In genomic region chr18:51082571-51083264, GRCh38 we compare ENCODE assay signal across 9 cellular contexts. TPM values are rescaled to one million over a fixed set of nuclear protein-coding genes. Genes with fewer than 3 reads are reported as not detected.
DNase-seq lines count a peak whose midpoint lies in the region; ATAC-seq and TF ChIP-seq lines count a peak whose summit lies in the region.
"Had no signal": no experiment of that assay in that cellular context is flagged by ENCODE, and none has a peak within 500 bp of the region (broad histone marks: within the 10 kb centered on the region; RNA-seq: fewer than 3 reads in every experiment).

No MANE protein-coding gene starts in this region.

- H3K4me1 ChIP-seq in thyroid gland, result peaks cover 7 to 9% of the 10 kb centered on the region in 2 donors
- H3K4me1 ChIP-seq: A549 had no signal

- CTCF ChIA-PET in activated CD4-positive, alpha-beta T cell treated with anti-CD3 and anti-CD28 coated beads for 36 hours (lab: Charles Lee), result interaction anchor here (0.6 kb wide), 1 partner anchor 137 kb away, joined by 3 read pairs; no protein-coding TSS in a partner anchor

- 15 to 21% methylated on average over 2 of the region's 2 CpGs for WGBS in thyroid gland, 2 donors

- intact Hi-C loops in activated CD4-positive, alpha-beta T cell treated with anti-CD3 and anti-CD28 coated beads for 36 hours (cut with DNase I, micrococcal nuclease), result no loop called here
- intact Hi-C loops in thyroid gland (cut with DNase I), result no loop called here

- POLR2A ChIA-PET in activated CD4-positive, alpha-beta T cell treated with anti-CD3 and anti-CD28 coated beads for 36 hours (lab: Charles Lee), result no interaction called here

- peak overlapping the region; percentile 87 for H3K27ac Mint-ChIP-seq in activated CD4-positive, alpha-beta T cell treated with anti-CD3 and anti-CD28 coated beads for 36 hours
- peak overlapping the region; percentile 87 for H3K27ac Mint-ChIP-seq in activated naive CD8-positive, alpha-beta T cell

- H3K27ac ChIP-seq in thyroid gland, result peak overlapping the region in 1 of 3 donors; percentile 11
- H3K27ac ChIP-seq: A549 had no signal

- TF ChIP-seq CTCF in thyroid gland (IDR thresholded peaks at IDR 0.05), result no peak

- peaks cover 22 to 25% of the 10 kb centered on the region in 2 donors for H3K36me3 ChIP-seq in thyroid gland

- no peaks in the 10 kb centered on the region for H3K27me3 Mint-ChIP-seq in activated CD4-positive, alpha-beta T cell treated with anti-CD3 and anti-CD28 coated beads for 36 hours
- H3K27me3 Mint-ChIP-seq in activated naive CD8-positive, alpha-beta T cell, result no peaks in the 10 kb centered on the region

- no peak overlapping the region for H3K4me3 Mint-ChIP-seq in activated CD4-positive, alpha-beta T cell treated with anti-CD3 and anti-CD28 coated beads for 36 hours
- peak overlapping the region; percentile 48 for H3K4me3 Mint-ChIP-seq in activated naive CD8-positive, alpha-beta T cell

- H3K36me3 Mint-ChIP-seq in activated CD4-positive, alpha-beta T cell treated with anti-CD3 and anti-CD28 coated beads for 36 hours (ENCODE audit: low read depth), result peaks cover 80% of the 10 kb centered on the region
- peaks cover 43% of the 10 kb centered on the region for H3K36me3 Mint-ChIP-seq in activated naive CD8-positive, alpha-beta T cell

- no peak for TF ChIP-seq POLR2A in thyroid gland (IDR thresholded peaks at IDR 0.05)

- peak; percentile 77 for ATAC-seq in activated CD4-positive, alpha-beta T cell treated with anti-CD3 and anti-CD28 coated beads for 36 hours
- ATAC-seq in HG02885 (IDR thresholded peaks at IDR 0.05; ENCODE audit: poor library complexity, unreplicated experiment), result peak; percentile 90
- ATAC-seq: A549 had no signal

- H3K9me3 Mint-ChIP-seq in activated CD4-positive, alpha-beta T cell treated with anti-CD3 and anti-CD28 coated beads for 36 hours (ENCODE audit: low read depth), result peaks cover 15% of the 10 kb centered on the region
- peaks cover 19% of the 10 kb centered on the region for H3K9me3 Mint-ChIP-seq in activated naive CD8-positive, alpha-beta T cell (ENCODE audit: low read depth)

- no peak overlapping the region for H3K4me3 ChIP-seq in thyroid gland (replicated peaks in 1 of 3)
- H3K4me3 ChIP-seq: A549 had no signal

- H3K9me3 ChIP-seq in thyroid gland, result no peaks in the 10 kb centered on the region
- H3K9me3 ChIP-seq: A549 had no signal

- no peaks in the 10 kb centered on the region for H3K27me3 ChIP-seq in thyroid gland

- no peak for DNase-seq in activated CD4-positive, alpha-beta T cell treated with anti-CD3 and anti-CD28 coated beads for 36 hours
- DNase-seq in activated CD4-positive, alpha-beta T cell treated with anti-CD3 and anti-CD28 coated beads for 48 hours, result no peak
- peak; percentile 27 for DNase-seq in non-pigmented ciliary epithelial cell (ENCODE audit: low read depth)
- DNase-seq in OCI-M2 (lab: John Stamatoyannopoulos, UW; ENCODE audit: unreplicated experiment), result no peak
- no peak for DNase-seq in NCI-H446 (lab: John Stamatoyannopoulos, UW)
- DNase-seq in thyroid gland, result no peak

- H3K4me1 Mint-ChIP-seq in activated CD4-positive, alpha-beta T cell treated with anti-CD3 and anti-CD28 coated beads for 36 hours, result peaks cover 17% of the 10 kb centered on the region
- peaks cover 11% of the 10 kb centered on the region for H3K4me1 Mint-ChIP-seq in activated naive CD8-positive, alpha-beta T cell (ENCODE audit: low read depth)

RNA-seq across cellular contexts. Expression of gene SMAD4, which starts 52.7 kb away (rescaled TPM):
- total RNA-seq in activated CD4-positive, alpha-beta T cell treated with anti-CD3 and anti-CD28 coated beads for 36 hours, result 10 to 100 TPM; 79.3 to 89.5 TPM
- total RNA-seq in thyroid gland, result 100 to 1,000 TPM; 163 to 305 (median 250) TPM
